Comparison of ENCODE assay signal across 20 cellular contexts in the genomic region with DNA sequence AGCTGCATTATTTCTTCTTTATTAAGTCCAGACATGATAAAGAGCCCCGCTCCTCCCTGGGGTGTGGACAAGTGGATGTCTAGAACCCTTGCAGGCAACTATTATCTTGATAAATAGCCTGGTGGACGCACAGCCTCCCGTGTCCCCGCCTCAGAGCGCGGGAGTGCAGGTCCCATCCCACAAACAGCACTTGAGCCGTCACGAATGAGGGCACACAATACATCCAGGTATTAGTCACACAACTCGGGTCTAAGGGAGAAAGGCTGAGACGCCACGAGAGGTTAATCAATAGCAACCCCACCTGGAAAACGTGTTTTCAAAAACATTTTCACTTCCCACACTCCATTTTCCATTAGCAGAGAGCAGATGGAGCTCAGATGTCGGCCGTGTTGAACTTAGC.
A peak's percentile ranks its signal among the peaks of the same experiment; 100 is the strongest.
DNase-seq lines count a peak whose midpoint lies in the region; ATAC-seq and TF ChIP-seq lines count a peak whose summit lies in the region.
"Had no signal": no experiment of that assay in that cellular context is flagged by ENCODE, and none has a peak within 500 bp of the region (broad histone marks: within the 10 kb centered on the region; RNA-seq: fewer than 3 reads in every experiment).

No MANE protein-coding gene starts in this region.

- WGBS in hepatocyte (ENCODE audit: low lambda C conversion rate, missing lambda C conversion rate): 42% methylated on average over 14 of the region's 14 CpGs

- H3K36me3 Mint-ChIP-seq in activated naive CD8-positive, alpha-beta T cell treated with anti-CD3 and anti-CD28 coated beads, Interleukin-2, amount 50 U/mL, for 24 hours (ENCODE audit: low read depth): no peaks in the 10 kb centered on the region

- no peaks in the 10 kb centered on the region for H3K79me2 ChIP-seq in hepatocyte

- ATAC-seq in HG03280 (IDR thresholded peaks at IDR 0.05; ENCODE audit: unreplicated experiment): no peak
- ATAC-seq in activated naive CD8-positive, alpha-beta T cell treated with anti-CD3 and anti-CD28 coated beads, Interleukin-2, amount 50 U/mL, for 24 hours: no peak
- ATAC-seq: HepG2; left lobe of liver; sciatic nerve; stimulated activated naive CD8-positive, alpha-beta T cell treated with anti-CD3 and anti-CD28 coated beads, Interleukin-15, Interleukin-2, amounts not matched to agents 100 U/mL and 50 U/mL, for 24 hours had no signal

- no peaks in the 10 kb centered on the region for H3K9me3 Mint-ChIP-seq in activated naive CD8-positive, alpha-beta T cell treated with anti-CD3 and anti-CD28 coated beads, Interleukin-2, amount 50 U/mL, for 24 hours

- H4K20me1 ChIP-seq in hepatocyte (ENCODE audit: insufficient read depth, poor library complexity, severe bottlenecking): no peaks in the 10 kb centered on the region

- H3K4me1 ChIP-seq in hepatocyte (ENCODE audit: insufficient read depth): no peaks in the 10 kb centered on the region

- no peak overlapping the region for H3K4me3 ChIP-seq in hepatocyte
- H3K4me3 ChIP-seq: PC-9 had no signal

- H3K4me3 Mint-ChIP-seq in activated naive CD8-positive, alpha-beta T cell treated with anti-CD3 and anti-CD28 coated beads, Interleukin-2, amount 50 U/mL, for 24 hours: no peak overlapping the region
- H3K4me3 Mint-ChIP-seq: HFFc6 had no signal

- no peaks in the 10 kb centered on the region for H3K27me3 Mint-ChIP-seq in activated naive CD8-positive, alpha-beta T cell treated with anti-CD3 and anti-CD28 coated beads, Interleukin-2, amount 50 U/mL, for 24 hours

- DNase-seq in COR-L47 (lab: John Stamatoyannopoulos, UW) (peak; percentile 80), NCI-H1436 (lab: John Stamatoyannopoulos, UW) (peak; percentile 75), NCI-H2227 treated with DMSO at 0.1 percent for 48 hours (lab: John Stamatoyannopoulos, UW) (peak; percentile 80), hepatocyte (ENCODE audit: low spot score) (no peak), UCSD-AML1 (lab: John Stamatoyannopoulos, UW; ENCODE audit: unreplicated experiment) (no peak)
- DNase-seq in activated CD4-positive, CD25-positive, alpha-beta regulatory T cell (lab: John Stamatoyannopoulos, UW): no peak
- DNase-seq in activated naive CD8-positive, alpha-beta T cell treated with anti-CD3 and anti-CD28 coated beads, Interleukin-2, amount 50 U/mL, for 24 hours: no peak
- DNase-seq: activated CD4-positive, alpha-beta T cell treated with anti-CD3 and anti-CD28 coated beads for 48 hours; activated naive CD4-positive, alpha-beta T cell; aorta; HFFc6; NCI-H524 treated with DMSO at 0.1 percent for 48 hours; nucleus accumbens; PC-9; stimulated activated naive CD8-positive, alpha-beta T cell treated with anti-CD3 and anti-CD28 coated beads, Interleukin-15, Interleukin-2, amounts not matched to agents 100 U/mL and 50 U/mL, for 24 hours; T-helper 9 cell had no signal

- no peak overlapping the region for H2AFZ ChIP-seq in hepatocyte
- H2AFZ ChIP-seq: PC-9 had no signal

- no peak for TF ChIP-seq CTCF in hepatocyte (IDR thresholded peaks at IDR 0.05; ENCODE audit: poor library complexity)

- H3K9me3 ChIP-seq in hepatocyte (ENCODE audit: low read depth): no peaks in the 10 kb centered on the region

- H3K4me1 Mint-ChIP-seq in activated naive CD8-positive, alpha-beta T cell treated with anti-CD3 and anti-CD28 coated beads, Interleukin-2, amount 50 U/mL, for 24 hours: no peaks in the 10 kb centered on the region

- H3K9me2 ChIP-seq in hepatocyte (replicated peaks; ENCODE audit: insufficient read depth): no peaks in the 10 kb centered on the region

- no peaks in the 10 kb centered on the region for H3K36me3 ChIP-seq in hepatocyte (replicated peaks; ENCODE audit: insufficient read depth, low read depth)

- H3K27ac Mint-ChIP-seq in activated naive CD8-positive, alpha-beta T cell treated with anti-CD3 and anti-CD28 coated beads, Interleukin-2, amount 50 U/mL, for 24 hours: no peak overlapping the region
- H3K27ac Mint-ChIP-seq: HFFc6 had no signal

- no peaks in the 10 kb centered on the region for H3K27me3 ChIP-seq in hepatocyte

- peak overlapping the region; percentile 14 for H3K4me2 ChIP-seq in hepatocyte
- H3K4me2 ChIP-seq: PC-9 had no signal

- H3K27ac ChIP-seq in hepatocyte: no peak overlapping the region
- H3K27ac ChIP-seq: PC-9 had no signal

Comparison
In these comparisons a context has a peak if more than half of its experiments do, and no peak if none do; other contexts are left out.
1. DNase-seq: peak in COR-L47 (single experiment), NCI-H1436 (single experiment) and NCI-H2227 treated with DMSO at 0.1 percent for 48 hours (single experiment); none in hepatocyte (single experiment), activated CD4-positive, CD25-positive, alpha-beta regulatory T cell (0 of 4), activated naive CD8-positive, alpha-beta T cell treated with anti-CD3 and anti-CD28 coated beads, Interleukin-2, amount 50 U/mL, for 24 hours (single experiment) and UCSD-AML1 (single experiment).